2 cellular contexts compared by ENCODE assay signal in the genomic region with DNA sequence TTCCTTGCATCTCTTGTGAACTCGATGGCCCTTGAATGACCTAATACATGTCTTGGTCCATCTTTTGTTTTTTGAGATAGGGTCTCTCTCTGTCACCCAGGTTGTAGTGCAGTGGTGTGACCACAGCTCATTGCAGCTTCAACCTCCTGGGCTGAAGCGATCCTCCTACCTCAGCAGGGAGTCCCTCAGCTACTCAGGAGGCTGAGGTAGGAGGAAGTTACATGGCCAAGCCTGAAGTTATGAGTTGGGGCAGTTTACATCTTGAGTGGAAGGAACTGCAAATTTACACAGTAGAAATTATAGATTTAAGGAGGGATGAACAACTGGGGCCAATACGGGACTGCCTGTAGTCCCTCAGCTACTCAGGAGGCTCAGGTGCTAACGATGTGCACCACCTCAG.
TF ChIP-seq lines count a peak whose summit lies in the region.

No MANE protein-coding gene starts in this region.

TF ChIP-seq in Ishikawa, 13 proteins besides CTCF, POLR2A, EP300 and RAD21:
- TF ChIP-seq, protein P1, sequence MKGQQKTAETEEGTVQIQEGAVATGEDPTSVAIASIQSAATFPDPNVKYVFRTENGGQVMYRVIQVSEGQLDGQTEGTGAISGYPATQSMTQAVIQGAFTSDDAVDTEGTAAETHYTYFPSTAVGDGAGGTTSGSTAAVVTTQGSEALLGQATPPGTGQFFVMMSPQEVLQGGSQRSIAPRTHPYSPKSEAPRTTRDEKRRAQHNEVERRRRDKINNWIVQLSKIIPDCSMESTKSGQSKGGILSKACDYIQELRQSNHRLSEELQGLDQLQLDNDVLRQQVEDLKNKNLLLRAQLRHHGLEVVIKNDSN (IDR thresholded peaks at IDR 0.05), result no peak
- TF ChIP-seq TCF12 (IDR thresholded peaks at IDR 0.05; ENCODE audit: low read depth), result 0 out of 2 replicates have a peak, but pooled peaks have one; percentile 38

TF ChIP-seq in H1, 55 proteins besides CTCF, POLR2A, EP300 and RAD21 (continued from another document):
- TF ChIP-seq, protein P2, sequence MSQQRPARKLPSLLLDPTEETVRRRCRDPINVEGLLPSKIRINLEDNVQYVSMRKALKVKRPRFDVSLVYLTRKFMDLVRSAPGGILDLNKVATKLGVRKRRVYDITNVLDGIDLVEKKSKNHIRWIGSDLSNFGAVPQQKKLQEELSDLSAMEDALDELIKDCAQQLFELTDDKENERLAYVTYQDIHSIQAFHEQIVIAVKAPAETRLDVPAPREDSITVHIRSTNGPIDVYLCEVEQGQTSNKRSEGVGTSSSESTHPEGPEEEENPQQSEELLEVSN (IDR thresholded peaks at IDR 0.05), result no peak
- TF ChIP-seq TBP (IDR thresholded peaks at IDR 0.05; ENCODE audit: low read depth, low read length) (no peak), NANOG (IDR thresholded peaks at IDR 0.05; ENCODE audit: insufficient read depth, low read depth, low read length, poor library complexity, severe bottlenecking) (no peak)
